1 cellular context compared by ENCODE assay signal in genomic region chr22:35330258-35330861, GRCh38.
A peak's percentile ranks its signal among the peaks of the same experiment; 100 is the strongest.
TF ChIP-seq lines count a peak whose summit lies in the region.

No MANE protein-coding gene starts in this region.

TF ChIP-seq in endothelial cell of umbilical vein, 7 proteins besides CTCF, POLR2A, EP300 and RAD21:
- no peak for TF ChIP-seq FOS (IDR thresholded peaks at IDR 0.05; ENCODE audit: borderline replicate concordance, insufficient read depth, low read length)
- TF ChIP-seq EZH2 (IDR thresholded peaks at IDR 0.05; ENCODE audit: borderline replicate concordance, low read depth, low read length, severe bottlenecking) = no peak
- peak; percentile 50 for TF ChIP-seq JUN (IDR thresholded peaks at IDR 0.05; ENCODE audit: borderline replicate concordance, insufficient read depth, insufficient read length, low read depth)
- TF ChIP-seq POLR2AphosphoS5 (IDR thresholded peaks at IDR 0.05; ENCODE audit: insufficient read depth, low read depth, low read length) = peak; percentile 68
- peak; percentile 80 for TF ChIP-seq MYC (IDR thresholded peaks at IDR 0.05; ENCODE audit: low read depth, low read length)
- peak; percentile 94 for TF ChIP-seq MAX (IDR thresholded peaks at IDR 0.05; ENCODE audit: insufficient read depth, insufficient read length)
